14 cellular contexts compared by ENCODE assay signal in genomic region chr2:158781562-158781961, GRCh38. TPM values are rescaled to one million over a fixed set of nuclear protein-coding genes. Genes with fewer than 3 reads are reported as not detected.
DNase-seq lines count a peak whose midpoint lies in the region; ATAC-seq, FAIRE-seq and TF ChIP-seq lines count a peak whose summit lies in the region.
"Had no signal": no experiment of that assay in that cellular context is flagged by ENCODE, and none has a peak within 500 bp of the region (broad histone marks: within the 10 kb centered on the region; RNA-seq: fewer than 3 reads in every experiment).

No MANE protein-coding gene starts in this region.

- H3K9me3 ChIP-seq in HUES48 (ENCODE audit: control insufficient read depth, insufficient read depth, low read length) (no peaks in the 10 kb centered on the region), colonic mucosa (no peaks in the 10 kb centered on the region)
- H3K9me3 ChIP-seq: upper lobe of left lung had no signal

- H3K4me1 Mint-ChIP-seq in activated T-cell treated with anti-CD3 and anti-CD28 coated beads, Interleukin-2, amount 50 U/mL, for 24 hours (ENCODE audit: low read depth), result no peaks in the 10 kb centered on the region

- H3K9ac ChIP-seq in HUES48 (ENCODE audit: low read depth, low read length) (no peak overlapping the region), colonic mucosa (ENCODE audit: low read depth in 2 of 2, low read length in 2 of 2) (no peak overlapping the region)
- H3K9ac ChIP-seq: parathyroid adenoma had no signal

- no peak overlapping the region for H3K4me3 ChIP-seq in HUES48 (ENCODE audit: low read depth, low read length)
- no peak overlapping the region for H3K4me3 ChIP-seq in cardiac fibroblast (replicated peaks in 1 of 2; ENCODE audit: low read depth in 2 of 2, low read length in 2 of 2)
- no peak overlapping the region for H3K4me3 ChIP-seq in kidney epithelial cell (ENCODE audit: low read depth, low read length)
- H3K4me3 ChIP-seq in colonic mucosa, result no peak overlapping the region
- H3K4me3 ChIP-seq: upper lobe of left lung had no signal

- TF ChIP-seq CTCF in cardiac fibroblast (IDR thresholded peaks at IDR 0.05; ENCODE audit: low read depth, low read length), result no peak
- TF ChIP-seq CTCF in kidney epithelial cell (IDR thresholded peaks at IDR 0.05; ENCODE audit: insufficient read depth, low read length, poor library complexity, severe bottlenecking), result no peak
- TF ChIP-seq CTCF in colonic mucosa (IDR thresholded peaks at IDR 0.05), result no peak

- H3K27me3 ChIP-seq in HUES48 (ENCODE audit: control insufficient read depth, insufficient read depth, low read length), result no peaks in the 10 kb centered on the region
- no peaks in the 10 kb centered on the region for H3K27me3 ChIP-seq in kidney epithelial cell (ENCODE audit: control insufficient read depth, insufficient read depth, low read length)
- H3K27me3 ChIP-seq in colonic mucosa, result no peaks in the 10 kb centered on the region
- H3K27me3 ChIP-seq: upper lobe of left lung had no signal

- FAIRE-seq in urothelium cell line (lab: Jason Lieb, UNC), result no peak
- FAIRE-seq: G401.6 had no signal

- H3K9me3 Mint-ChIP-seq in activated T-cell treated with anti-CD3 and anti-CD28 coated beads, Interleukin-2, amount 50 U/mL, for 24 hours, result no peaks in the 10 kb centered on the region

- ATAC-seq in GM21723 (IDR thresholded peaks at IDR 0.05; ENCODE audit: unreplicated experiment), result no peak
- ATAC-seq: HCT116 had no signal

- H3K27ac Mint-ChIP-seq in activated T-cell treated with anti-CD3 and anti-CD28 coated beads, Interleukin-2, amount 50 U/mL, for 24 hours, result no peak overlapping the region

- H3K4me3 Mint-ChIP-seq in activated T-cell treated with anti-CD3 and anti-CD28 coated beads, Interleukin-2, amount 50 U/mL, for 24 hours, result no peak overlapping the region

- H3K36me3 ChIP-seq in HUES48 (ENCODE audit: control insufficient read depth, insufficient read depth, low read length) (no peaks in the 10 kb centered on the region), kidney epithelial cell (ENCODE audit: control insufficient read depth, insufficient read depth, low read length) (no peaks in the 10 kb centered on the region), colonic mucosa (no peaks in the 10 kb centered on the region)
- H3K36me3 ChIP-seq: upper lobe of left lung had no signal

- peak; percentile 78 to 82 for DNase-seq in cardiac fibroblast (ENCODE audit: low read depth in 2 of 2)
- peak; percentile 19 for DNase-seq in kidney epithelial cell (ENCODE audit: low read depth)
- peak; percentile 37 for DNase-seq in urothelium cell line (ENCODE audit: low spot score)
- DNase-seq in superior temporal gyrus (ENCODE audit: extremely low spot score), result no peak
- no peak for DNase-seq in activated T-cell treated with anti-CD3 and anti-CD28 coated beads, Interleukin-2, amount 50 U/mL, for 24 hours
- no peak for DNase-seq in colonic mucosa
- DNase-seq: activated effector memory CD4-positive, alpha-beta T cell treated with anti-CD3 and anti-CD28 coated beads, Interleukin-2, amount 50 U/mL, for 16 hours; NCI-H2227 treated with DMSO at 0.1 percent for 48 hours; upper lobe of left lung had no signal

- intact Hi-C loops in colonic mucosa (cut with DNase I), result no loop called here

- peaks cover 10% of the 10 kb centered on the region for H3K4me1 ChIP-seq in HUES48 (ENCODE audit: control insufficient read depth, insufficient read depth, low read length)
- H3K4me1 ChIP-seq in colonic mucosa, result no peaks in the 10 kb centered on the region
- H3K4me1 ChIP-seq: parathyroid adenoma, upper lobe of left lung had no signal

- H3K36me3 Mint-ChIP-seq in activated T-cell treated with anti-CD3 and anti-CD28 coated beads, Interleukin-2, amount 50 U/mL, for 24 hours (ENCODE audit: low read depth), result no peaks in the 10 kb centered on the region

- peak overlapping the region; percentile 35 for H3K27ac ChIP-seq in HUES48 (ENCODE audit: low read depth, low read length)
- no peak overlapping the region for H3K27ac ChIP-seq in colonic mucosa
- H3K27ac ChIP-seq: parathyroid adenoma, upper lobe of left lung had no signal

- H3K27me3 Mint-ChIP-seq in activated T-cell treated with anti-CD3 and anti-CD28 coated beads, Interleukin-2, amount 50 U/mL, for 24 hours, result peaks cover 15% of the 10 kb centered on the region

RNA-seq across cellular contexts. Expression of gene DAPL1, which starts 13.6 kb away (rescaled TPM):
- not detected in 2 replicates for total RNA-seq in kidney epithelial cell
- total RNA-seq in colonic mucosa, result under 1 TPM in 1 of 2 donors, not detected in 1; 0.48 TPM

Comparison
In these comparisons a context has a peak if more than half of its experiments do, and no peak if none do; other contexts are left out.
1. DNase-seq: peak in cardiac fibroblast (2 of 2), kidney epithelial cell (single experiment) and urothelium cell line (single experiment); none in superior temporal gyrus (single experiment), activated T-cell treated with anti-CD3 and anti-CD28 coated beads, Interleukin-2, amount 50 U/mL, for 24 hours (single experiment) and colonic mucosa (single experiment).